ENCODE assay signal across 1 cellular context in genomic region chr2:55419514-55420243, GRCh38.
TF ChIP-seq lines count a peak whose summit lies in the region.

CCDC88A (minus strand) TSS chr2:55419856; CDS start chr2:55419079, 777 bp downstream.

TF ChIP-seq in K562, 482 proteins besides CTCF, POLR2A, EP300 and RAD21 (continued from another document and continues in another):
- TF ChIP-seq ZNF655 (CRISPR knock-in tag; IDR thresholded peaks at IDR 0.05) (no peak), PHF20 (IDR thresholded peaks at IDR 0.05; ENCODE audit: partially characterized antibody) (peak; percentile 48), ZNF224 (CRISPR knock-in tag; IDR thresholded peaks at IDR 0.05) (no peak), ATF3 (IDR thresholded peaks at IDR 0.05) (peak; percentile 51), ATF3 (CRISPR knock-in tag; conservative IDR thresholded peaks at IDR 0.05) (no peak), ZC3H8 (IDR thresholded peaks at IDR 0.05) (no peak), PCBP2 (IDR thresholded peaks at IDR 0.05; ENCODE audit: low read depth, low read length, poor library complexity, severe bottlenecking) (no peak), ZBTB49 (CRISPR knock-in tag; IDR thresholded peaks at IDR 0.05; ENCODE audit: borderline replicate concordance) (no peak), SRSF9 (IDR thresholded peaks at IDR 0.05; ENCODE audit: borderline replicate concordance, low read depth, low read length) (no peak), PHTF2 (CRISPR knock-in tag; IDR thresholded peaks at IDR 0.05) (no peak), E2F5 (CRISPR knock-in tag; IDR thresholded peaks at IDR 0.05) (no peak), C11orf30 (IDR thresholded peaks at IDR 0.05; ENCODE audit: low read depth) (no peak), POLR2G (IDR thresholded peaks at IDR 0.05; ENCODE audit: low read depth, low read length) (peak; percentile 98), ZNF449 (CRISPR knock-in tag; IDR thresholded peaks at IDR 0.05) (no peak), NR2C1 (IDR thresholded peaks at IDR 0.05) (no peak), NR2C1 (tag; IDR thresholded peaks at IDR 0.05) (no peak), SREBF1 (IDR thresholded peaks at IDR 0.05; ENCODE audit: borderline replicate concordance, low read depth, low read length) (no peak), NCOA1 (IDR thresholded peaks at IDR 0.05; ENCODE audit: low read depth) (peak; percentile 18; the same call in 1 of the 2 replicates), NFRKB (IDR thresholded peaks at IDR 0.05; ENCODE audit: low read depth) (peak; percentile 88), CCAR2 (IDR thresholded peaks at IDR 0.05; ENCODE audit: low read depth, low read length) (no peak), DNMT1 (IDR thresholded peaks at IDR 0.05) (no peak), POLR3G (IDR thresholded peaks at IDR 0.05; ENCODE audit: extremely low read depth, insufficient read length, insufficient replicate concordance) (no peak), FOXO4 (CRISPR knock-in tag; IDR thresholded peaks at IDR 0.05) (no peak), ATF4 (CRISPR knock-in tag; IDR thresholded peaks at IDR 0.05) (no peak), HNRNPUL1 (IDR thresholded peaks at IDR 0.05; ENCODE audit: low read length) (no peak), SUPT5H (IDR thresholded peaks at IDR 0.05) (peak; percentile 94), CBFA2T3 (IDR thresholded peaks at IDR 0.05) (peak; percentile 48; the same call in 1 of the 2 replicates), DDX20 (tag; IDR thresholded peaks at IDR 0.05; ENCODE audit: low read depth) (no peak), BMI1 (IDR thresholded peaks at IDR 0.05; ENCODE audit: low read length) (no peak), USF1 (CRISPR knock-in tag; IDR thresholded peaks at IDR 0.05) (no peak), ZZZ3 (IDR thresholded peaks at IDR 0.05) (no peak), PHB (CRISPR knock-in tag; IDR thresholded peaks at IDR 0.05) (no peak), SAP30 (IDR thresholded peaks at IDR 0.05; ENCODE audit: borderline replicate concordance, insufficient read depth, low read depth, low read length, poor library complexity, severe bottlenecking) (no peak), CCNT2 (IDR thresholded peaks at IDR 0.05; ENCODE audit: borderline replicate concordance, extremely low read depth, insufficient read length, low read depth, low read length) (peak; percentile 98), ZNF253 (CRISPR knock-in tag; conservative IDR thresholded peaks at IDR 0.05) (no peak), MAFF (IDR thresholded peaks at IDR 0.05; ENCODE audit: low read length) (no peak), MTA3 (IDR thresholded peaks at IDR 0.05; ENCODE audit: borderline replicate concordance) (peak; percentile 93), AFF4 (CRISPR knock-in tag; IDR thresholded peaks at IDR 0.05) (no peak; the same call in none of the 2 replicates), KHSRP (IDR thresholded peaks at IDR 0.05) (no peak), RAD51 (IDR thresholded peaks at IDR 0.05; ENCODE audit: borderline replicate concordance, low read depth) (peak; percentile 23; the same call in 1 of the 2 replicates), ILK (tag; IDR thresholded peaks at IDR 0.05; ENCODE audit: borderline replicate concordance, low read depth) (no peak), ADNP (tag; IDR thresholded peaks at IDR 0.05) (no peak), ZNF586 (CRISPR knock-in tag; conservative IDR thresholded peaks at IDR 0.05) (no peak), PML (IDR thresholded peaks at IDR 0.05; ENCODE audit: low read length) (peak; percentile 73; the same call in 1 of the 2 replicates)
